Comparison of ENCODE assay signal across 8 cellular contexts in genomic region chr22:33922268-33922667, GRCh38. TPM values are rescaled to one million over a fixed set of nuclear protein-coding genes. Genes with fewer than 3 reads are reported as not detected.
DNase-seq lines count a peak whose midpoint lies in the region; ATAC-seq and TF ChIP-seq lines count a peak whose summit lies in the region.

No MANE protein-coding gene starts in this region.

- peaks cover 9% of the 10 kb centered on the region for H3K27me3 ChIP-seq in NT2/D1 (ENCODE audit: insufficient read depth, insufficient read length)
- no peaks in the 10 kb centered on the region for H3K27me3 ChIP-seq in right lobe of liver
- no peaks in the 10 kb centered on the region for H3K27me3 ChIP-seq in suprapubic skin

- H3K9me3 ChIP-seq in NT2/D1 (ENCODE audit: insufficient read depth, low read length) = no peaks in the 10 kb centered on the region
- H3K9me3 ChIP-seq in right lobe of liver = no peaks in the 10 kb centered on the region
- no peaks in the 10 kb centered on the region for H3K9me3 ChIP-seq in suprapubic skin

- H3K4me3 ChIP-seq in NT2/D1 (ENCODE audit: insufficient read length, low read depth) = peak overlapping the region; percentile 55
- H3K4me3 ChIP-seq in choroid plexus epithelial cell (ENCODE audit: low read depth, low read length) = peak overlapping the region; percentile 66
- peak overlapping the region; percentile 45 to 65 (median 60) for H3K4me3 ChIP-seq in right lobe of liver
- H3K4me3 ChIP-seq in suprapubic skin = peak overlapping the region; percentile 90

- 0% methylated on average over 7 of the region's 28 CpGs for WGBS in right lobe of liver (ENCODE audit: insufficient coverage, low coverage, low lambda C conversion rate, missing lambda C conversion rate)
- WGBS in suprapubic skin = under 1% methylated on average over 26 of the region's 28 CpGs

- no peak for TF ChIP-seq EP300 in suprapubic skin (IDR thresholded peaks at IDR 0.05)

- H3K27ac ChIP-seq in right lobe of liver = peak overlapping the region; percentile 18 to 73 (median 67)
- peak overlapping the region; percentile 80 for H3K27ac ChIP-seq in suprapubic skin

- TF ChIP-seq POLR2A in right lobe of liver (IDR thresholded peaks at IDR 0.05) (no peak), suprapubic skin (IDR thresholded peaks at IDR 0.05) (no peak)

- H3K36me3 ChIP-seq in NT2/D1 (ENCODE audit: insufficient read depth, insufficient read length, low read length) = no peaks in the 10 kb centered on the region
- H3K36me3 ChIP-seq in right lobe of liver = no peaks in the 10 kb centered on the region
- no peaks in the 10 kb centered on the region for H3K36me3 ChIP-seq in suprapubic skin

- intact Hi-C loops in right lobe of liver (cut with DNase I) = loop anchor here in 1 of 2 donors (10.0 kb wide), 1 partner anchor 103 kb away; no protein-coding TSS in a partner anchor

- H3K9ac ChIP-seq in NT2/D1 (ENCODE audit: insufficient read length, low read depth) = peak overlapping the region; percentile 76

- DNase-seq in GM03348 (ENCODE audit: low spot score) (peak; percentile 40), NT2/D1 (ENCODE audit: low read depth, low spot score) (peak; percentile 49), choroid plexus epithelial cell (ENCODE audit: low read depth) (peak; percentile 35), right lobe of liver (peak; percentile 51 to 59 (median 58)), suprapubic skin (ENCODE audit: low spot score in 2 of 2) (peak; percentile 72 to 80), EL (no peak), GM20000 (ENCODE audit: low spot score) (no peak), GM10266 (ENCODE audit: extremely low spot score) (no peak)

- H3K4me1 ChIP-seq in NT2/D1 (ENCODE audit: insufficient read depth, insufficient read length) (no peaks in the 10 kb centered on the region), right lobe of liver (peaks cover 0 to 13% (median 3%) of the 10 kb centered on the region in 4 donors), suprapubic skin (peaks cover 38% of the 10 kb centered on the region)

- TF ChIP-seq CTCF in choroid plexus epithelial cell (conservative IDR thresholded peaks at IDR 0.05; ENCODE audit: low read depth, low read length) = no peak
- TF ChIP-seq CTCF in right lobe of liver (IDR thresholded peaks at IDR 0.05) = no peak
- no peak for TF ChIP-seq CTCF in suprapubic skin (IDR thresholded peaks at IDR 0.05)
- TF ChIP-seq CTCF in GM20000 (IDR thresholded peaks at IDR 0.05; ENCODE audit: extremely low read depth, missing control alignments) = no peak
- TF ChIP-seq CTCF in GM10266 (IDR thresholded peaks at IDR 0.05; ENCODE audit: control insufficient read depth, insufficient read depth, low read depth, missing control alignments) = no peak

- ATAC-seq in right lobe of liver = peak; percentile 1 to 8 (median 4)

RNA-seq across cellular contexts. Expression of gene LARGE1, which starts 2.0 kb away (rescaled TPM):
- total RNA-seq in right lobe of liver (10 to 100 TPM; 12.2 to 28.3 (median 15.2) TPM), suprapubic skin (10 to 100 TPM; 12.1 to 41.6 (median 21.1) TPM)

Comparison
In these comparisons a context has a peak if more than half of its experiments do, and no peak if none do; other contexts are left out.
1. DNase-seq: peak in GM03348 (single experiment), NT2/D1 (single experiment), choroid plexus epithelial cell (single experiment), right lobe of liver (3 of 3) and suprapubic skin (2 of 2); none in EL (single experiment), GM20000 (single experiment) and GM10266 (single experiment).
2. Peak in every context shown above with its lines, with median percentiles within 50 percentile points of each other: H3K4me3 ChIP-seq.